ENCODE assay signal across 8 cellular contexts in the genomic region with DNA sequence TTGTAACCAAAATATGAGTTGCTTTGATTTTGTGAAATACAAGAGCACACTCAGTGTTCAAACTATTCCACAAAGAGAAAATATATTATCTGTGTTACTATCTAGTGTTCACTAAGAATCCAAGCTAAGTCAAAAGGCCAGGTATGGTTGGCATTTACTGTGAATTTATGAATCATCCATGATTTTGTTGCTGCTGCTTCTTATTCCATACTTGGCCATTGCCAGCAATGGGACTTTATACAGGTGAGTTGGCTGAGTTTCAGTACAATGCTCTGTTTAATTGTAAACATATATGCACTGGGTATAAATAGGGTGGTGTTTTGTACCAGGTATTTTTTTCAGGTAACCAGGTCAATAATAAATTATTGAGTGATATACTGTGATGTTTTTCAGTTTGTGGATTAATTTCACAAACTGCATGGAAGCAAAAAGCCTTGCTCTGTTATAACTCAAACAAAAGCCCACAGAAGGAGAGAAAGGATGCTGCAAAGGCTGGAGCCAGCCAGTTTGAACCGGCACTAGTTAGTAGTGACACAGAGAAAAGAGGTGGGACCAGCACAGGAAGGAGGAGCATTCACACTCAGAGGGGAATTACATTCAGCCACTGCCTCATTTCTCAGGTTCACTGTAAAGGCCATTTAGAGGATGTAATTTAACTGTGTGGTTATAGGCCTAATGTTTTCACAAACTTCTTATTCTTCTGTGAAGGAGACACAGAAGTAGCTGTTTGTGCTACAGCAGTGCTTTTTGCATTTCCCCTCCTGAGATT.
A peak's percentile ranks its signal among the peaks of the same experiment; 100 is the strongest.
DNase-seq lines count a peak whose midpoint lies in the region; ATAC-seq, FAIRE-seq and TF ChIP-seq lines count a peak whose summit lies in the region.

No MANE protein-coding gene starts in this region.

- peak; percentile 86 for FAIRE-seq in GM12892 (lab: Jason Lieb, UNC)

- intact Hi-C loops in sciatic nerve (cut with DNase I): no loop called here
- intact Hi-C loops in posterior vena cava (cut with DNase I): no loop called here

- DNase-seq in GM12892 (ENCODE audit: insufficient read length) (no peak), HT1080 (ENCODE audit: low read depth) (peak; percentile 52), fibroblast of pulmonary artery (ENCODE audit: low read depth) (peak; percentile 46), sciatic nerve (ENCODE audit: low spot score) (peak; percentile 63), GF-D8 (lab: John Stamatoyannopoulos, UW) (no peak), posterior vena cava (ENCODE audit: low spot score) (no peak)

- no peak for TF ChIP-seq CTCF in fibroblast of pulmonary artery (IDR thresholded peaks at IDR 0.05; ENCODE audit: low read length, missing control alignments)

- H3K4me1 Mint-ChIP-seq in T-helper 1 cell treated with Interleukin-12 subunit alpha and Interleukin-12 subunit beta and Interleukin-4 antibody, amounts not matched to agents 30 μg/mL and 1 μg/mL, for 36 hours (ENCODE audit: low read depth): peaks cover 14% of the 10 kb centered on the region

- H3K9me3 Mint-ChIP-seq in T-helper 1 cell treated with Interleukin-12 subunit alpha and Interleukin-12 subunit beta and Interleukin-4 antibody, amounts not matched to agents 30 μg/mL and 1 μg/mL, for 36 hours: no peaks in the 10 kb centered on the region

- no peak overlapping the region for H3K4me3 Mint-ChIP-seq in T-helper 1 cell treated with Interleukin-12 subunit alpha and Interleukin-12 subunit beta and Interleukin-4 antibody, amounts not matched to agents 30 μg/mL and 1 μg/mL, for 36 hours

- no peak for TF ChIP-seq POLR2A in GM12892 (IDR thresholded peaks at IDR 0.05; ENCODE audit: low read depth, low read length)

- ATAC-seq in GM21619 (IDR thresholded peaks at IDR 0.05; ENCODE audit: unreplicated experiment) (peak; percentile 99), sciatic nerve (peak; percentile 85)

- no peaks in the 10 kb centered on the region for H3K36me3 Mint-ChIP-seq in T-helper 1 cell treated with Interleukin-12 subunit alpha and Interleukin-12 subunit beta and Interleukin-4 antibody, amounts not matched to agents 30 μg/mL and 1 μg/mL, for 36 hours (ENCODE audit: low read depth)

- H3K4me3 ChIP-seq in fibroblast of pulmonary artery (replicated peaks; ENCODE audit: low read depth, low read length): no peak overlapping the region

- no peaks in the 10 kb centered on the region for H3K27me3 Mint-ChIP-seq in T-helper 1 cell treated with Interleukin-12 subunit alpha and Interleukin-12 subunit beta and Interleukin-4 antibody, amounts not matched to agents 30 μg/mL and 1 μg/mL, for 36 hours (ENCODE audit: low read depth)

- peak overlapping the region; percentile 73 for H3K27ac Mint-ChIP-seq in T-helper 1 cell treated with Interleukin-12 subunit alpha and Interleukin-12 subunit beta and Interleukin-4 antibody, amounts not matched to agents 30 μg/mL and 1 μg/mL, for 36 hours

Comparison
In these comparisons a context has a peak if more than half of its experiments do, and no peak if none do; other contexts are left out.
1. DNase-seq: peak in HT1080 (single experiment), fibroblast of pulmonary artery (single experiment) and sciatic nerve (single experiment); none in GM12892 (single experiment), GF-D8 (single experiment) and posterior vena cava (single experiment).